ENCODE assay signal across 10 cellular contexts in the genomic region with DNA sequence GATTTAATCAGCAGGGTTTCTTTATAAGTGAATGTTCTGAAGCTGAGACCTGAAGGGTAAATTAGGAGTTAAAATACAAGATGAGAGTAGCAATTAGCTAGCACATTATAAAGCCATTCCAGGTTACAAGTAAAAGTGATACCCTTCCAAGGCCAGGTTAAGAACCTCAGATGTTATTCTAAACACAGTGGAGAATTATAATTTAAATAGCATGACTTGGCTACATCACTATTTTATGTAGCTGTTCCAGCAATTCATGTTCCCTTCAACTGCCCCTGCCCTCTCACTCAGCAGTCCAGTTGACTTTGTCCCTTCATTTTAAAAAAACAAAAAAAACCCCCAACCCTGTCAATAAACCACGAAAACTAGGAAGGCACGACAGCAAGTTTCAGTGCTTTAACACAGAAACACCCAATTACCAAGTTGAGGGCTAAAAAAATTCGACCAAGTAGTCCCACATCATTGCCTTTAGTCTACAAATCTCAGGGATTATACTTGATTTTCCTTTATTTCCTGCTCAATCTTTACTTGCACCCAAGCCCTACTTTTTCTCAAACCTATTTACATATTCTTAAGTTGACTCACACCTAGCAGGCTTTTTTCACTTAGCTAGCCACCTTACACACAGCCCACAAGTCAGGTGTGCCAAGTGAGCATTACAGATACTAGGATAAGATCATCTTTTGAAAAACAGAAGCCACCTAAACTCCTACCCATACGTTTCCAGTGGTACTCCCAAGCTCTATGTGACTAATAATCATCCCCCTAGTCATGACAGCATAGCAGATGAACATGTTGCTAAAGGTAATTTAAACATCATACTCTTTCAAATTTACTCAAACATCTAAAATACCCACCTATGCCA. TPM values are rescaled to one million over a fixed set of nuclear protein-coding genes. Genes with fewer than 3 reads are reported as not detected.
A peak's percentile ranks its signal among the peaks of the same experiment; 100 is the strongest.
DNase-seq lines count a peak whose midpoint lies in the region; TF ChIP-seq lines count a peak whose summit lies in the region.
"Had no signal": no experiment of that assay in that cellular context is flagged by ENCODE, and none has a peak within 500 bp of the region (broad histone marks: within the 10 kb centered on the region; RNA-seq: fewer than 3 reads in every experiment).

No MANE protein-coding gene starts in this region.

- H3K27me3 ChIP-seq in endodermal cell (ENCODE audit: control insufficient read depth, insufficient read depth, low read length, poor library complexity, severe bottlenecking), result no peaks in the 10 kb centered on the region
- H3K27me3 ChIP-seq: esophagus muscularis mucosa had no signal

- peak; percentile 24 for DNase-seq in stimulated activated naive CD4-positive, alpha-beta T cell treated with Interleukin-2 at 50 U/mL for 16 hours (lab: John Stamatoyannopoulos, UW)
- DNase-seq in stimulated activated naive CD4-positive, alpha-beta T cell (lab: John Stamatoyannopoulos, UW), result no peak
- DNase-seq in OCI-LY7 (ENCODE audit: low spot score) (no peak), endodermal cell (no peak), NCI-H128 (lab: John Stamatoyannopoulos, UW; ENCODE audit: unreplicated experiment) (no peak), NCI-H1105 treated with DMSO at 0.1 percent for 48 hours (lab: John Stamatoyannopoulos, UW) (no peak), NCI-H1436 (lab: John Stamatoyannopoulos, UW) (no peak), DMS153 (lab: John Stamatoyannopoulos, UW) (no peak)
- DNase-seq: OCI-M1 had no signal

- peaks cover 84% of the 10 kb centered on the region for H3K36me3 ChIP-seq in OCI-LY7 (ENCODE audit: insufficient read depth, low read length)
- peaks cover 81% of the 10 kb centered on the region for H3K36me3 ChIP-seq in endodermal cell (ENCODE audit: control insufficient read depth, insufficient read depth, low read length)

- peak overlapping the region; percentile 95 for H3K4me2 ChIP-seq in OCI-LY7 (ENCODE audit: low read length)

- peaks cover 61% of the 10 kb centered on the region for H3K79me2 ChIP-seq in OCI-LY7 (ENCODE audit: insufficient read depth, low read depth, low read length)

- peaks cover 70% of the 10 kb centered on the region for H4K20me1 ChIP-seq in OCI-LY7 (ENCODE audit: insufficient read depth, low read length)

- TF ChIP-seq CTCF in OCI-LY7 (conservative IDR thresholded peaks at IDR 0.05; ENCODE audit: low read length), result no peak
- TF ChIP-seq CTCF in endodermal cell (conservative IDR thresholded peaks at IDR 0.05), result no peak

- H3K9me2 ChIP-seq in OCI-LY7 (ENCODE audit: insufficient read depth, low read length), result no peaks in the 10 kb centered on the region

- H3K4me3 Mint-ChIP-seq in endodermal cell, result peak overlapping the region; percentile 97

- H3K4me3 ChIP-seq in OCI-LY7 (ENCODE audit: low read depth, low read length, poor library complexity, severe bottlenecking) (no peak overlapping the region), endodermal cell (ENCODE audit: low read length) (peak overlapping the region; percentile 99)
- H3K4me3 ChIP-seq: esophagus muscularis mucosa had no signal

- H3K9ac ChIP-seq in endodermal cell (ENCODE audit: extremely low read depth, low read length, poor library complexity, severe bottlenecking), result no peak overlapping the region

- WGBS in endodermal cell (ENCODE audit: insufficient coverage in 1 of 2, insufficient read length in 1 of 2), 2 experiments, result 75 to 83% methylated on average over 3 to 4 of the region's 4 CpGs

- H2AFZ ChIP-seq in OCI-LY7 (ENCODE audit: low read length), result no peak overlapping the region

- no peaks in the 10 kb centered on the region for H3K27me3 Mint-ChIP-seq in endodermal cell (ENCODE audit: insufficient read depth)

- no TSS peak for BruUV-seq in OCI-LY7 (replicated peaks; lab: Mats Ljungman, UMichigan)

- H3K36me3 Mint-ChIP-seq in endodermal cell (ENCODE audit: low read depth), result peaks cover 81% of the 10 kb centered on the region

- CTCF ChIA-PET in OCI-LY7 (lab: Charles Lee; ENCODE audit: unreplicated experiment), result no interaction called here

- POLR2A ChIA-PET in OCI-LY7 (lab: Charles Lee), result interaction anchor here (0.6 to 1.6 kb wide), 4 partner anchors 11 to 55 kb away, joined by 3 read pairs; no protein-coding TSS in a partner anchor

- peaks cover 60% of the 10 kb centered on the region for H3K4me1 Mint-ChIP-seq in endodermal cell

- peak overlapping the region; percentile 90 for H3K27ac Mint-ChIP-seq in endodermal cell

- H3K4me1 ChIP-seq in OCI-LY7 (ENCODE audit: insufficient read depth, low read length, poor library complexity, severe bottlenecking) (peaks cover 33% of the 10 kb centered on the region), endodermal cell (ENCODE audit: control insufficient read depth, insufficient read depth, low read length) (peaks cover 15% of the 10 kb centered on the region)

- no peaks in the 10 kb centered on the region for H3K9me3 Mint-ChIP-seq in endodermal cell

- H3K9me3 ChIP-seq in OCI-LY7 (ENCODE audit: low read length) (no peaks in the 10 kb centered on the region), endodermal cell (ENCODE audit: control insufficient read depth, low read length) (no peaks in the 10 kb centered on the region)
- H3K9me3 ChIP-seq: esophagus muscularis mucosa had no signal

- H3K27ac ChIP-seq in OCI-LY7 (ENCODE audit: low read depth, low read length, poor library complexity, severe bottlenecking), result peak overlapping the region; percentile 10
- H3K27ac ChIP-seq in endodermal cell (ENCODE audit: low read depth, low read length), result no peak overlapping the region
- H3K27ac ChIP-seq: esophagus muscularis mucosa had no signal

- intact Hi-C loops in OCI-LY7 (cut with micrococcal nuclease; ENCODE audit: unreplicated experiment), result loop anchor here (10.0 kb wide), 1 partner anchor 347 kb away; no protein-coding TSS in a partner anchor

RNA-seq across cellular contexts. Expression of gene RPL37, which starts 3.4 kb away (rescaled TPM):
- total RNA-seq in OCI-LY7 (2014; rRNA removed; shearing (Covaris generic)), result 2,743 and 2,779 TPM in 2 replicates
- total RNA-seq in OCI-LY7 (2022), result 1,857 and 1,905 TPM in 2 replicates
- total RNA-seq in endodermal cell, result 1,000 to 10,000 TPM; 1,411 to 1,439 TPM
- 2,660 TPM for polyA plus RNA-seq in endodermal cell (2013, experiment 1 of 2)
- 2,413 TPM for polyA plus RNA-seq in endodermal cell (2013, experiment 2 of 2)

RNA-seq across cellular contexts. Expression of gene CARD6, which starts 9.6 kb away (rescaled TPM):
- total RNA-seq in OCI-LY7 (2014; rRNA removed; shearing (Covaris generic)), result 0.98 and 1.1 TPM in 2 replicates
- total RNA-seq in OCI-LY7 (2022), result 0.33 and 0.53 TPM in 2 replicates
- under 1 TPM; 0.13 TPM for total RNA-seq in endodermal cell
- polyA plus RNA-seq in endodermal cell (2013, experiment 1 of 2), result 0.21 TPM
- polyA plus RNA-seq in endodermal cell (2013, experiment 2 of 2), result not detected

RNA-seq across cellular contexts. Expression of gene PRKAA1, which starts 33.4 kb away (rescaled TPM):
- 17.9 and 30.0 TPM in 2 replicates for total RNA-seq in OCI-LY7 (2014; rRNA removed; shearing (Covaris generic))
- 46.3 and 47.5 TPM in 2 replicates for total RNA-seq in OCI-LY7 (2022)
- 10 to 100 TPM; 47.7 to 50.4 TPM for total RNA-seq in endodermal cell
- 28.2 TPM for polyA plus RNA-seq in endodermal cell (2013, experiment 1 of 2)
- polyA plus RNA-seq in endodermal cell (2013, experiment 2 of 2), result 28.5 TPM
